In genomic region chr10:61847640-61848039, GRCh38 we compare ENCODE assay signal across 18 cellular contexts.
"Had no signal": no experiment of that assay in that cellular context is flagged by ENCODE, and none has a peak within 500 bp of the region (broad histone marks: within the 10 kb centered on the region; RNA-seq: fewer than 3 reads in every experiment).

No MANE protein-coding gene starts in this region.

- ATAC-seq: activated CD8-positive, alpha-beta T cell treated with anti-CD3 and anti-CD28 coated beads, Interleukin-2, amount 10 ng/mL, durations not matched to agents 7 days and 5 days; left lobe of liver; stimulated activated naive CD8-positive, alpha-beta T cell treated with anti-CD3 and anti-CD28 coated beads, Interleukin-15, Interleukin-2, amounts not matched to agents 100 U/mL and 50 U/mL, for 24 hours; T-helper 17 cell had no signal

- H3K27me3 Mint-ChIP-seq: activated naive CD8-positive, alpha-beta T cell; progenitor cell of endocrine pancreas had no signal

- H3K36me3 ChIP-seq: cardiac muscle cell, upper lobe of left lung had no signal

- H3K4me1 ChIP-seq: upper lobe of left lung had no signal

- H3K4me3 ChIP-seq: cardiac muscle cell, upper lobe of left lung had no signal

- DNase-seq: activated CD4-positive, alpha-beta T cell treated with anti-CD3 and anti-CD28 coated beads for 48 hours; activated CD4-positive, CD25-positive, alpha-beta regulatory T cell; activated CD8-positive, alpha-beta T cell treated with anti-CD3 and anti-CD28 coated beads, Interleukin-2, amount 10 ng/mL, durations not matched to agents 7 days and 5 days; activated gamma-delta T cell treated with Interleukin-2 at 50 U/mL for 16 hours; kidney; natural killer cell; retina; stimulated activated CD4-positive, alpha-beta T cell treated with anti-CD3 and anti-CD28 coated beads, Interleukin-4, amount 100 ng/mL, for 4 hours; stimulated activated naive CD8-positive, alpha-beta T cell treated with anti-CD3 and anti-CD28 coated beads, Interleukin-15, Interleukin-2, amounts not matched to agents 100 U/mL and 50 U/mL, for 24 hours; SW 1271; T-helper 17 cell; upper lobe of left lung had no signal

- H3K27ac ChIP-seq: cardiac muscle cell, epithelial cell of prostate, upper lobe of left lung had no signal

- H3K4me3 Mint-ChIP-seq: activated CD8-positive, alpha-beta T cell treated with anti-CD3 and anti-CD28 coated beads, Interleukin-2, amount 10 ng/mL, durations not matched to agents 7 days and 5 days; activated naive CD8-positive, alpha-beta T cell; activated T-helper 1 cell treated with anti-CD3 and anti-CD28 coated beads, Interleukin-12 subunit alpha, Interleukin-12 subunit beta, Interleukin-2, Interleukin-4 antibody, amounts not matched to agents 30 ng/mL and 10 ng/mL and 1 ng/mL, durations not matched to agents 14 hours and 24 hours and 36 hours; natural killer cell; T-helper 17 cell had no signal

- H3K9me3 ChIP-seq: upper lobe of left lung had no signal

- H3K9me3 Mint-ChIP-seq: activated T-helper 1 cell treated with anti-CD3 and anti-CD28 coated beads, Interleukin-12 subunit alpha, Interleukin-12 subunit beta, Interleukin-2, Interleukin-4 antibody, amounts not matched to agents 30 ng/mL and 10 ng/mL and 1 ng/mL, durations not matched to agents 14 hours and 24 hours and 36 hours; natural killer cell had no signal

- H3K27ac Mint-ChIP-seq: activated CD8-positive, alpha-beta T cell treated with anti-CD3 and anti-CD28 coated beads, Interleukin-2, amount 10 ng/mL, durations not matched to agents 7 days and 5 days; activated naive CD8-positive, alpha-beta T cell; activated T-helper 1 cell treated with anti-CD3 and anti-CD28 coated beads, Interleukin-12 subunit alpha, Interleukin-12 subunit beta, Interleukin-2, Interleukin-4 antibody, amounts not matched to agents 30 ng/mL and 10 ng/mL and 1 ng/mL, durations not matched to agents 14 hours and 24 hours and 36 hours; progenitor cell of endocrine pancreas; T-helper 17 cell had no signal

- H3K27me3 ChIP-seq: cardiac muscle cell, upper lobe of left lung had no signal

- H3K36me3 Mint-ChIP-seq: activated naive CD8-positive, alpha-beta T cell; natural killer cell had no signal
